13 cellular contexts compared by ENCODE assay signal in the genomic region with DNA sequence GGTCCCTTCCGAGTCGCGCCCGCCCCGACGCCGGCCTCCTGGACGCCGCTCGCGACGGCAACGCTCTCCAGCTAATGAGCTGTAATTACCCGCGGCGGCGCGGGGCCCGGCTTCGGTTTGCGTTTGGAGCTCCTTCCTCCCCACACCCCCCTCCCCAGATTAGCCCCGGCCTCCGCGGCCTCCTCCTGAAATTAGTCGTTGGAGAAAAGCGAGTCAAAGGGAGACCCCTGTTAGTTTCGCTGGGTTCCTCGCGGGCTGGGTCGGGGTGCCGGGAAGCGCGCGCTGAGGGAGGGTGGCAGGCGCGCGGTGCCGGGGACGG. TPM values are rescaled to one million over a fixed set of nuclear protein-coding genes. Genes with fewer than 3 reads are reported as not detected.
A peak's percentile ranks its signal among the peaks of the same experiment; 100 is the strongest.
DNase-seq lines count a peak whose midpoint lies in the region; ATAC-seq, FAIRE-seq and TF ChIP-seq lines count a peak whose summit lies in the region.
"Had no signal": no experiment of that assay in that cellular context is flagged by ENCODE, and none has a peak within 500 bp of the region (broad histone marks: within the 10 kb centered on the region; RNA-seq: fewer than 3 reads in every experiment).

No MANE protein-coding gene starts in this region.

- peak overlapping the region; percentile 84 for H3K4me2 ChIP-seq in astrocyte (ENCODE audit: low read length)
- H3K4me2 ChIP-seq in keratinocyte (ENCODE audit: control insufficient read depth, extremely low read depth, insufficient read depth, low read depth, low read length): peak overlapping the region; percentile 98

- H3K27ac Mint-ChIP-seq in astrocyte (ENCODE audit: unreplicated experiment): no peak overlapping the region
- H3K27ac Mint-ChIP-seq: activated CD8-positive, alpha-beta T cell treated with anti-CD3 and anti-CD28 coated beads for 36 hours had no signal

- POLR2A ChIA-PET in HEK293 (lab: Yijun Ruan, JAX): interaction anchor here (0.9 to 2.8 kb wide), 4 partner anchors 12 to 72 kb away, joined by 3 to 14 read pairs (median 6); no protein-coding TSS in a partner anchor

- H3K9me1 ChIP-seq in keratinocyte (ENCODE audit: control insufficient read depth, extremely low read depth, insufficient read depth, low read length): no peaks in the 10 kb centered on the region

- H3K4me3 ChIP-seq in HEK293 (ENCODE audit: low read depth, low read length) (peak overlapping the region; percentile 57), astrocyte (ENCODE audit: insufficient read depth, low read depth, low read length) (peak overlapping the region; percentile 70), keratinocyte (ENCODE audit: control insufficient read depth in 2 of 3, extremely low read depth in 1 of 3, insufficient read depth in 2 of 3, low read depth in 1 of 3, low read length in 3 of 3) (peak overlapping the region; percentile 74 to 86 (median 79)), skin epidermis (peak overlapping the region; percentile 31 to 65 (median 61))

- H3K9ac ChIP-seq in astrocyte (ENCODE audit: low read length) (peak overlapping the region; percentile 80), keratinocyte (ENCODE audit: control insufficient read depth, extremely low read depth, insufficient read depth, low read length) (peak overlapping the region; percentile 76)

- H3K79me2 ChIP-seq in astrocyte (ENCODE audit: insufficient read depth, low read length) (peaks cover 37% of the 10 kb centered on the region), keratinocyte (ENCODE audit: control insufficient read depth, insufficient read depth, low read length) (peaks cover 40% of the 10 kb centered on the region)

- H3K4me1 ChIP-seq in HEK293 (ENCODE audit: control insufficient read depth, insufficient read depth, low read length): peaks cover 19% of the 10 kb centered on the region
- peaks cover 10% of the 10 kb centered on the region for H3K4me1 ChIP-seq in astrocyte (ENCODE audit: insufficient read depth, low read length)
- peaks cover 12% of the 10 kb centered on the region for H3K4me1 ChIP-seq in keratinocyte (ENCODE audit: control insufficient read depth, extremely low read depth, insufficient read depth, low read length)

- no peak for ATAC-seq in GM21390 (IDR thresholded peaks at IDR 0.05; ENCODE audit: unreplicated experiment)
- ATAC-seq: activated CD8-positive, alpha-beta T cell treated with anti-CD3 and anti-CD28 coated beads for 36 hours had no signal

- H4K20me1 ChIP-seq in astrocyte (ENCODE audit: insufficient read depth, low read length) (peaks cover 18% of the 10 kb centered on the region), keratinocyte (ENCODE audit: control insufficient read depth, extremely low read depth, insufficient read depth, low read length) (no peaks in the 10 kb centered on the region)

- peak overlapping the region; percentile 20 for H2AFZ ChIP-seq in astrocyte (ENCODE audit: low read depth, low read length)
- H2AFZ ChIP-seq in keratinocyte (ENCODE audit: control insufficient read depth, low read length): peak overlapping the region; percentile 49

- DNase-seq in astrocyte (ENCODE audit: low read depth) (no peak), keratinocyte (ENCODE audit: low read depth, low spot score) (no peak), NCI-H446 (lab: John Stamatoyannopoulos, UW) (no peak), T1000 (lab: John Stamatoyannopoulos, UW) (no peak), NCI-H69 (lab: John Stamatoyannopoulos, UW) (no peak)
- DNase-seq: DMS79; Karpas-422; stimulated activated CD4-positive, alpha-beta T cell treated with anti-CD3 and anti-CD28 coated beads, Interleukin-4, amount 100 ng/mL, for 1 hour had no signal

- dilution Hi-C loops in keratinocyte (cut with MboI; ENCODE audit: extremely low pct_ligation_motif_present, low sequenced_read_pairs): no loop called here

- peaks cover 7% of the 10 kb centered on the region for H3K4me1 Mint-ChIP-seq in astrocyte (ENCODE audit: low read depth, unreplicated experiment)

- H3K27me3 Mint-ChIP-seq in astrocyte (ENCODE audit: low read depth, unreplicated experiment): peaks cover 46% of the 10 kb centered on the region

- peak overlapping the region; percentile 100 for H3K27ac ChIP-seq in HEK293 (ENCODE audit: extremely low read depth, low read depth, low read length)
- peak overlapping the region; percentile 73 for H3K27ac ChIP-seq in astrocyte (ENCODE audit: low read depth, low read length)
- peak overlapping the region; percentile 52 for H3K27ac ChIP-seq in keratinocyte (ENCODE audit: control insufficient read depth, insufficient read depth, low read length)
- H3K27ac ChIP-seq in skin epidermis: peak overlapping the region in 19 of 21 experiments; percentile 25 to 91 (median 72)

- H3K36me3 ChIP-seq in HEK293 (ENCODE audit: control insufficient read depth in 2 of 2, insufficient read depth in 1 of 2, low read length in 2 of 2) (peaks cover 21 to 84% of the 10 kb centered on the region in 2 experiments), astrocyte (ENCODE audit: insufficient read depth, low read length) (no peaks in the 10 kb centered on the region), keratinocyte (ENCODE audit: control insufficient read depth in 2 of 2, extremely low read depth in 1 of 2, insufficient read depth in 2 of 2, low read length in 2 of 2) (no peaks in the 10 kb centered on the region)

- no peak for FAIRE-seq in astrocyte (lab: Jason Lieb, UNC)
- no peak for FAIRE-seq in keratinocyte (lab: Jason Lieb, UNC)
- FAIRE-seq: urothelium cell line had no signal

- CTCF ChIA-PET in HEK293 (lab: Yijun Ruan, JAX): interaction anchor here (0.8 to 1.0 kb wide), 2 partner anchors 71 to 180 kb away, joined by 3 to 6 read pairs; no protein-coding TSS in a partner anchor

- peaks cover 8% of the 10 kb centered on the region for H3K9me3 Mint-ChIP-seq in astrocyte (ENCODE audit: unreplicated experiment)
- H3K9me3 Mint-ChIP-seq: activated CD8-positive, alpha-beta T cell treated with anti-CD3 and anti-CD28 coated beads for 36 hours had no signal

- TF ChIP-seq CTCF in HEK293 (tag by site-specific recombination; IDR thresholded peaks at IDR 0.05): no peak
- TF ChIP-seq CTCF in astrocyte (IDR thresholded peaks at IDR 0.05; ENCODE audit: insufficient read depth, low read depth, low read length): no peak
- TF ChIP-seq CTCF in keratinocyte (optimal IDR thresholded peaks at IDR 0.05 in 1 of 3, IDR thresholded peaks at IDR 0.05 in 1 of 3, conservative IDR thresholded peaks at IDR 0.05 in 1 of 3; ENCODE audit: extremely low read depth in 1 of 3, insufficient read depth in 2 of 3, low read length in 3 of 3): no peak

- no peak overlapping the region for H3K4me3 Mint-ChIP-seq in astrocyte (ENCODE audit: unreplicated experiment)
- H3K4me3 Mint-ChIP-seq: activated CD8-positive, alpha-beta T cell treated with anti-CD3 and anti-CD28 coated beads for 36 hours had no signal

- H3K9me3 ChIP-seq in HEK293 (ENCODE audit: control insufficient read depth, insufficient read depth, low read depth, low read length): no peaks in the 10 kb centered on the region
- H3K9me3 ChIP-seq in astrocyte (ENCODE audit: insufficient read depth, low read depth, low read length): no peaks in the 10 kb centered on the region
- H3K9me3 ChIP-seq in keratinocyte (ENCODE audit: control insufficient read depth, low read depth, low read length): no peaks in the 10 kb centered on the region

- H3K36me3 Mint-ChIP-seq in astrocyte (ENCODE audit: low read depth, unreplicated experiment): peaks cover 2% of the 10 kb centered on the region

- H3K27me3 ChIP-seq in astrocyte (ENCODE audit: insufficient read depth, low read length) (peaks cover 27% of the 10 kb centered on the region), keratinocyte (ENCODE audit: control insufficient read depth, extremely low read depth, insufficient read depth, low read length) (no peaks in the 10 kb centered on the region)

TF ChIP-seq in HEK293, 187 proteins besides CTCF, POLR2A, EP300 and RAD21 (continues in another document):
- TF ChIP-seq ZBTB26 (tag by site-specific recombination; optimal IDR thresholded peaks at IDR 0.05) (peak; percentile 87), ZNF10 (tag by site-specific recombination; IDR thresholded peaks at IDR 0.05) (0 out of 2 replicates have a peak, but pooled peaks have one; percentile 18)

RNA-seq across cellular contexts. Expression of gene FOXC1, which starts 4.7 kb away (rescaled TPM):
- total RNA-seq in astrocyte: 2.8 and 2.9 TPM in 2 replicates
- polyA plus RNA-seq in keratinocyte: 3.2 to 4.5 TPM (median 4.3 TPM) in 3 replicates
- polyA plus RNA-seq in keratinocyte (2011; ENCODE audit: low read depth): 9.0 TPM
- polyA plus RNA-seq in keratinocyte (2011; cell fraction: cytosol; rRNA removed): 2.7 and 4.5 TPM in 2 replicates
- polyA plus RNA-seq in keratinocyte (2011; cell fraction: nucleus; rRNA removed): 5.1 and 6.9 TPM in 2 replicates
- 5.0 and 7.0 TPM in 2 replicates for polyA plus RNA-seq in keratinocyte (2012; ENCODE audit: low replicate concordance)
- 2.0 to 3.8 TPM (median 2.1 TPM) in 3 replicates for polyA minus RNA-seq in keratinocyte
- polyA minus RNA-seq in keratinocyte (2011; cell fraction: cytosol; rRNA and poly(A)+ RNA removed): 5.4 TPM
- polyA minus RNA-seq in keratinocyte (2011; cell fraction: nucleus; rRNA and poly(A)+ RNA removed): 4.7 and 4.9 TPM in 2 replicates
